ENCODE assay signal across 8 cellular contexts in genomic region chr4:74117024-74117534, GRCh38. TPM values are rescaled to one million over a fixed set of nuclear protein-coding genes. Genes with fewer than 3 reads are reported as not detected.
DNase-seq lines count a peak whose midpoint lies in the region; ATAC-seq and TF ChIP-seq lines count a peak whose summit lies in the region.

No MANE protein-coding gene starts in this region.

- TF ChIP-seq CTCF in AG10803 (conservative IDR thresholded peaks at IDR 0.05; ENCODE audit: low read length), result no peak
- TF ChIP-seq CTCF in esophagus muscularis mucosa (IDR thresholded peaks at IDR 0.05), result no peak

- 23% methylated on average over 3 of the region's 3 CpGs for WGBS in esophagus muscularis mucosa

- TF ChIP-seq EP300 in esophagus muscularis mucosa (IDR thresholded peaks at IDR 0.05), result no peak

- no peaks in the 10 kb centered on the region for H3K9me3 ChIP-seq in esophagus muscularis mucosa

- H3K4me1 ChIP-seq in esophagus muscularis mucosa, result peaks cover 23 to 27% (median 24%) of the 10 kb centered on the region in 4 donors

- intact Hi-C loops in esophagus muscularis mucosa (cut with DNase I), result no loop called here

- ATAC-seq in GM18867 (IDR thresholded peaks at IDR 0.05; ENCODE audit: unreplicated experiment), result no peak

- no peak overlapping the region for H3K4me3 ChIP-seq in AG10803 (ENCODE audit: low read length)
- H3K4me3 ChIP-seq in esophagus muscularis mucosa, result no peak overlapping the region

- H3K27ac ChIP-seq in esophagus muscularis mucosa (replicated peaks in 1 of 4), result peak overlapping the region; percentile 38 to 64 (median 50)

- H3K27me3 ChIP-seq in esophagus muscularis mucosa, result no peaks in the 10 kb centered on the region

- DNase-seq in AG10803 (ENCODE audit: low read depth) (peak; percentile 97), NCI-H774 (lab: John Stamatoyannopoulos, UW) (peak; percentile 73), esophagus muscularis mucosa (ENCODE audit: extremely low spot score) (no peak), myocyte (ENCODE audit: low read depth) (peak; percentile 91)
- DNase-seq in activated CD4-positive, alpha-beta T cell treated with anti-CD3 and anti-CD28 coated beads for 4 hours, result no peak
- no peak for DNase-seq in stimulated activated CD4-positive, alpha-beta T cell treated with anti-CD3 and anti-CD28 coated beads, Interleukin-4, amount 100 ng/mL, for 4 hours
- DNase-seq in stimulated activated CD4-positive, alpha-beta T cell treated with anti-CD3 and anti-CD28 coated beads, Interleukin-4, amount 100 ng/mL, for 24 hours, result no peak

- no peak for TF ChIP-seq POLR2A in esophagus muscularis mucosa (IDR thresholded peaks at IDR 0.05; ENCODE audit: low read depth)

- no peaks in the 10 kb centered on the region for H3K36me3 ChIP-seq in esophagus muscularis mucosa

RNA-seq across cellular contexts. Expression of gene CXCL2, which starts 18.1 kb away (rescaled TPM):
- total RNA-seq in esophagus muscularis mucosa, result 10 to 100 TPM; 15.0 to 29.3 (median 15.7) TPM
- total RNA-seq in myocyte, result 1.8 and 2.6 TPM in 2 replicates
- polyA plus RNA-seq in myocyte (2012), result 0.42 TPM

RNA-seq across cellular contexts. Expression of gene MTHFD2L, which starts 40.8 kb away (rescaled TPM):
- total RNA-seq in esophagus muscularis mucosa (10 to 100 TPM; 10.2 to 23.7 (median 19.2) TPM), myocyte (18.4 and 20.9 TPM in 2 replicates)
- polyA plus RNA-seq in myocyte (2012), result 5.0 TPM

Comparison
In these comparisons a context has a peak if more than half of its experiments do, and no peak if none do; other contexts are left out.
1. DNase-seq: peak in AG10803 (single experiment), NCI-H774 (single experiment) and myocyte (single experiment); none in esophagus muscularis mucosa (single experiment), activated CD4-positive, alpha-beta T cell treated with anti-CD3 and anti-CD28 coated beads for 4 hours (0 of 2), stimulated activated CD4-positive, alpha-beta T cell treated with anti-CD3 and anti-CD28 coated beads, Interleukin-4, amount 100 ng/mL, for 4 hours (0 of 2) and stimulated activated CD4-positive, alpha-beta T cell treated with anti-CD3 and anti-CD28 coated beads, Interleukin-4, amount 100 ng/mL, for 24 hours (single experiment).